In the genomic region with DNA sequence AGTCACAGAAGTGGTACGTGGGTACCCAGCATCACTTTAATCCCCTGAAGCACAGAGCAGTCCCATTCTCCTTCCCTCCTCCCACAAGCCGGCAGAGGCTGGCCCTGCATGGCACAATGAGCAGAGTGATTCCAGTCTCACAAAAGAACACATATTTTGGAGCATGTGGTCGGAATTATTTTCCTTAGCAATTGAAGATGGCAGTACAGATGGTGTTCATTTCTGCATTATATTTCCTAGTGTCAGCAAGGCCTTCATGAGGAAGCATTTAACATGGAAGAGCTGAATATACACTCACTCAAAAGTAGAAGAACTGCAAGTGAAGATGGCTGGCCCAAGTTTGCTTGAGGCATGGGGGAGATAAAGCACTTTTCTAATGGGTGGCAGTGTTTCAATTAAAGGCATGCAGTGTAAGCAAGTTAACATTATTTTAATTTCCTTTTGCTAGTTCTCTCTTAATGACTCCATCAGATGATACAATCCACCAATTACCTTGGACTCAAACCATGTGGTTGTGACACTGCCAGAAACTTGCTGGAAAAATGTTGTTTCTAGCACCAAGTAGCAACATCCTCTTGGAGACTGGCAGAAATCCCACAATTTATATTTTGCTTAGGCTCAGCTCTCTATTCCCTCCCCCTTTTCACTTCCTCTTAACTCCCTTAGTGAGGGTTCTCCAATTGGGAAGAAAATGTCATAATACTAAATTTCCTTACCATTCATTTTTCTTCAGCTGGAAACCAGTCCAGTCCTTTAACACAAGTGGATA, we compare ENCODE assay signal across 13 cellular contexts.
DNase-seq lines count a peak whose midpoint lies in the region; ATAC-seq and TF ChIP-seq lines count a peak whose summit lies in the region.
"Had no signal": no experiment of that assay in that cellular context is flagged by ENCODE, and none has a peak within 500 bp of the region (broad histone marks: within the 10 kb centered on the region; RNA-seq: fewer than 3 reads in every experiment).

No MANE protein-coding gene starts in this region.

- CTCF ChIA-PET in Calu3 (lab: Charles Lee): no interaction called here

- H3K27me3 Mint-ChIP-seq in Calu3 (ENCODE audit: unreplicated experiment) (no peaks in the 10 kb centered on the region), endothelial cell (ENCODE audit: unreplicated experiment) (no peaks in the 10 kb centered on the region), chondrocyte (ENCODE audit: low read depth) (no peaks in the 10 kb centered on the region)

- H3K4me1 Mint-ChIP-seq in Calu3 (ENCODE audit: low read depth, unreplicated experiment) (peaks cover 40% of the 10 kb centered on the region), endothelial cell (ENCODE audit: unreplicated experiment) (peaks cover 47% of the 10 kb centered on the region), chondrocyte (ENCODE audit: low read depth) (peaks cover 40% of the 10 kb centered on the region)

- ATAC-seq in right lobe of liver (peak in 3 of 4 donors; percentile 28 to 55 (median 42)), GM21526 (IDR thresholded peaks at IDR 0.05; ENCODE audit: low FRiP score, unreplicated experiment) (no peak), HG02642 (IDR thresholded peaks at IDR 0.05; ENCODE audit: poor library complexity, unreplicated experiment) (no peak)
- ATAC-seq: gastrocnemius medialis had no signal

- intact Hi-C loops in Calu3 (cut with micrococcal nuclease; ENCODE audit: unreplicated experiment) (no loop called here), right lobe of liver (cut with DNase I) (no loop called here), testis (cut with DNase I; ENCODE audit: low total_unique reads) (no loop called here)

- peak overlapping the region; percentile 23 for H3K27ac Mint-ChIP-seq in Calu3 (ENCODE audit: unreplicated experiment)
- H3K27ac Mint-ChIP-seq in endothelial cell (ENCODE audit: unreplicated experiment): peak overlapping the region; percentile 80
- no peak overlapping the region for H3K27ac Mint-ChIP-seq in chondrocyte (ENCODE audit: unreplicated experiment)
- H3K27ac Mint-ChIP-seq: activated naive CD4-positive, alpha-beta T cell treated with anti-CD3 and anti-CD28 coated beads for 36 hours had no signal

- DNase-seq in Calu3 (no peak), MG63 (peak; percentile 52), endothelial cell (ENCODE audit: low spot score) (no peak), right lobe of liver (no peak), testis (no peak), chondrocyte (ENCODE audit: low spot score) (no peak)
- DNase-seq: activated naive CD4-positive, alpha-beta T cell treated with anti-CD3 and anti-CD28 coated beads for 36 hours; gastrocnemius medialis; Kasumi-1; kidney; NCI-H2081 had no signal

- H3K36me3 Mint-ChIP-seq in Calu3 (ENCODE audit: insufficient read depth, unreplicated experiment) (peaks cover 62% of the 10 kb centered on the region), endothelial cell (ENCODE audit: low read depth, unreplicated experiment) (peaks cover 70% of the 10 kb centered on the region), chondrocyte (ENCODE audit: low read depth) (peaks cover 4% of the 10 kb centered on the region)

- H3K9me3 Mint-ChIP-seq in Calu3 (ENCODE audit: low read depth, unreplicated experiment) (no peaks in the 10 kb centered on the region), endothelial cell (ENCODE audit: unreplicated experiment) (no peaks in the 10 kb centered on the region), chondrocyte (ENCODE audit: low read depth) (no peaks in the 10 kb centered on the region)
- H3K9me3 Mint-ChIP-seq: activated naive CD4-positive, alpha-beta T cell treated with anti-CD3 and anti-CD28 coated beads for 36 hours had no signal

- TF ChIP-seq POLR2A in right lobe of liver (IDR thresholded peaks at IDR 0.05) (no peak), testis (IDR thresholded peaks at IDR 0.05) (no peak)

- H3K27me3 ChIP-seq in MG63: no peaks in the 10 kb centered on the region
- no peaks in the 10 kb centered on the region for H3K27me3 ChIP-seq in right lobe of liver
- H3K27me3 ChIP-seq in testis: no peaks in the 10 kb centered on the region
- H3K27me3 ChIP-seq: gastrocnemius medialis had no signal

- no peak overlapping the region for H3K4me3 ChIP-seq in MG63
- no peak overlapping the region for H3K4me3 ChIP-seq in right lobe of liver
- no peak overlapping the region for H3K4me3 ChIP-seq in testis
- H3K4me3 ChIP-seq: gastrocnemius medialis had no signal

- H3K36me3 ChIP-seq in MG63 (peaks cover 13% of the 10 kb centered on the region), right lobe of liver (no peaks in the 10 kb centered on the region), testis (ENCODE audit: low read depth, missing control alignments) (no peaks in the 10 kb centered on the region)
- H3K36me3 ChIP-seq: gastrocnemius medialis had no signal

- 100% methylated on average over 1 of the region's 3 CpGs for WGBS in right lobe of liver (ENCODE audit: insufficient coverage, low coverage, low lambda C conversion rate, missing lambda C conversion rate)
- 92 to 93% methylated on average over 3 of the region's 3 CpGs for WGBS in testis, 2 donors

- H3K27ac ChIP-seq in right lobe of liver: no peak overlapping the region
- H3K27ac ChIP-seq in testis: no peak overlapping the region
- H3K27ac ChIP-seq: gastrocnemius medialis had no signal

- TF ChIP-seq CTCF in Calu3 (IDR thresholded peaks at IDR 0.05; ENCODE audit: unreplicated experiment) (no peak), endothelial cell (IDR thresholded peaks at IDR 0.05; ENCODE audit: unreplicated experiment) (no peak), right lobe of liver (IDR thresholded peaks at IDR 0.05) (no peak), testis (IDR thresholded peaks at IDR 0.05) (no peak), chondrocyte (IDR thresholded peaks at IDR 0.05) (no peak)

- no peaks in the 10 kb centered on the region for H3K4me1 ChIP-seq in right lobe of liver
- H3K4me1 ChIP-seq in testis: peaks cover 13% of the 10 kb centered on the region

- H3K4me3 Mint-ChIP-seq in Calu3 (ENCODE audit: low read depth, unreplicated experiment) (no peak overlapping the region), endothelial cell (ENCODE audit: unreplicated experiment) (peak overlapping the region; percentile 37), chondrocyte (ENCODE audit: unreplicated experiment) (no peak overlapping the region)
- H3K4me3 Mint-ChIP-seq: activated naive CD4-positive, alpha-beta T cell treated with anti-CD3 and anti-CD28 coated beads for 36 hours had no signal

- no TSS peak for BruUV-seq in Calu3 (replicated peaks; lab: Mats Ljungman, UMichigan)

- H3K9me3 ChIP-seq in MG63: no peaks in the 10 kb centered on the region
- no peaks in the 10 kb centered on the region for H3K9me3 ChIP-seq in right lobe of liver
- H3K9me3 ChIP-seq in testis: no peaks in the 10 kb centered on the region
- H3K9me3 ChIP-seq: gastrocnemius medialis had no signal

Comparison
In these comparisons a context has a peak if more than half of its experiments do, and no peak if none do; other contexts are left out.
1. ATAC-seq: peak in right lobe of liver (3 of 4); none in GM21526 (single experiment) and HG02642 (single experiment).